Comparison of ENCODE assay signal across 32 cellular contexts in genomic region chr6:2061880-2062279, GRCh38.
A peak's percentile ranks its signal among the peaks of the same experiment; 100 is the strongest.
DNase-seq lines count a peak whose midpoint lies in the region; ATAC-seq, FAIRE-seq and TF ChIP-seq lines count a peak whose summit lies in the region.
"Had no signal": no experiment of that assay in that cellular context is flagged by ENCODE, and none has a peak within 500 bp of the region (broad histone marks: within the 10 kb centered on the region; RNA-seq: fewer than 3 reads in every experiment).

No MANE protein-coding gene starts in this region.

- FAIRE-seq in small intestine (lab: Jason Lieb, UNC), result no peak
- FAIRE-seq: colon, HTR-8/SVneo, K562 had no signal

- peak; percentile 30 for ATAC-seq in body of pancreas
- ATAC-seq: activated naive CD8-positive, alpha-beta T cell treated with anti-CD3 and anti-CD28 coated beads, Interleukin-2, amount 50 U/mL, for 24 hours; activated T-cell treated with anti-CD3 and anti-CD28 coated beads, Interleukin-2, amount 50 U/mL, for 72 hours; K562; naive thymus-derived CD8-positive, alpha-beta T cell; psoas muscle had no signal

- H3K27ac ChIP-seq in body of pancreas, result peak overlapping the region in 2 of 4 donors; percentile 12 to 37
- H3K27ac ChIP-seq in small intestine (ENCODE audit: low read depth in 1 of 2, low read length in 1 of 2), result no peak overlapping the region
- H3K27ac ChIP-seq: 22Rv1, breast epithelium, C4-2B, psoas muscle, suprapubic skin had no signal

- no peaks in the 10 kb centered on the region for H3K36me3 ChIP-seq in body of pancreas (replicated peaks in 1 of 2; ENCODE audit: insufficient read depth in 1 of 2, low read depth in 2 of 2)
- no peaks in the 10 kb centered on the region for H3K36me3 ChIP-seq in small intestine (ENCODE audit: control insufficient read depth in 2 of 2, insufficient read depth in 2 of 2, low read length in 2 of 2)
- H3K36me3 ChIP-seq: breast epithelium, suprapubic skin had no signal

- no peaks in the 10 kb centered on the region for H3K9me3 ChIP-seq in body of pancreas
- no peaks in the 10 kb centered on the region for H3K9me3 ChIP-seq in small intestine (ENCODE audit: control insufficient read depth, low read depth)
- H3K9me3 ChIP-seq: breast epithelium, psoas muscle, suprapubic skin had no signal

- intact Hi-C loops in body of pancreas (cut with DNase I), result no loop called here

- TF ChIP-seq POLR2A in body of pancreas (IDR thresholded peaks at IDR 0.05), result no peak

- no peak for TF ChIP-seq CTCF in body of pancreas (IDR thresholded peaks at IDR 0.05)

- no peaks in the 10 kb centered on the region for H3K27me3 ChIP-seq in body of pancreas
- no peaks in the 10 kb centered on the region for H3K27me3 ChIP-seq in small intestine (ENCODE audit: control insufficient read depth in 2 of 2, insufficient read depth in 2 of 2, low read length in 2 of 2)
- H3K27me3 ChIP-seq: breast epithelium, suprapubic skin had no signal

- peaks cover 38% of the 10 kb centered on the region for H3K4me1 ChIP-seq in body of pancreas
- no peaks in the 10 kb centered on the region for H3K4me1 ChIP-seq in small intestine (ENCODE audit: control insufficient read depth in 2 of 2, insufficient read depth in 1 of 2, low read depth in 1 of 2, low read length in 1 of 2)
- H3K4me1 ChIP-seq: breast epithelium, psoas muscle, suprapubic skin had no signal

- H3K4me3 ChIP-seq in body of pancreas (no peak overlapping the region), small intestine (ENCODE audit: low read depth in 1 of 2, low read length in 2 of 2) (no peak overlapping the region)
- H3K4me3 ChIP-seq: breast epithelium, K562, lung, psoas muscle, suprapubic skin had no signal

- peak; percentile 1 for DNase-seq in DMS79 (lab: John Stamatoyannopoulos, UW)
- DNase-seq in DMS79 treated with DMSO at 0.1 percent for 48 hours (lab: John Stamatoyannopoulos, UW), result no peak
- peak in 3 of 4 donors; percentile 24 to 33 (median 28) for DNase-seq in body of pancreas
- DNase-seq in iris pigment epithelial cell (ENCODE audit: low read depth), result peak; percentile 26
- DNase-seq in small intestine, result peak; percentile 8
- no peak for DNase-seq in central memory CD4-positive, alpha-beta T cell
- DNase-seq in stimulated activated CD4-positive, alpha-beta T cell treated with anti-CD3 and anti-CD28 coated beads, Interleukin-4, amount 100 ng/mL, for 4 hours, result no peak
- no peak for DNase-seq in NAMALWA (ENCODE audit: low spot score)
- DNase-seq: activated CD4-positive, alpha-beta memory T cell treated with anti-CD3 and anti-CD28 coated beads for 36 hours; activated CD4-positive, CD25-positive, alpha-beta regulatory T cell treated with anti-CD3 and anti-CD28 coated beads, Interleukin-2, amount 50 U/mL, for 72 hours; activated naive CD4-positive, alpha-beta T cell; activated naive CD8-positive, alpha-beta T cell treated with anti-CD3 and anti-CD28 coated beads, Interleukin-2, amount 50 U/mL, for 24 hours; activated T-cell treated with anti-CD3 and anti-CD28 coated beads, Interleukin-2, amount 50 U/mL, for 72 hours; COR-L47; head of caudate nucleus; islet precursor cell; naive thymus-derived CD8-positive, alpha-beta T cell; NCI-H1105; NCI-H187; NCI-H524 treated with DMSO at 0.1 percent for 48 hours; nucleus accumbens; psoas muscle; stimulated activated naive CD4-positive, alpha-beta T cell treated with Interleukin-2 at 50 U/mL for 16 hours; T-helper 2 cell had no signal

- WGBS in body of pancreas, 2 donors, result 53 to 69% methylated on average over 3 of the region's 3 CpGs
- 71 to 86% (median 78%) methylated on average over 3 of the region's 3 CpGs for WGBS in small intestine, 3 donors

Comparison
In these comparisons a context has a peak if more than half of its experiments do, and no peak if none do; other contexts are left out.
1. DNase-seq: peak in DMS79 (single experiment), body of pancreas (3 of 4), iris pigment epithelial cell (single experiment) and small intestine (single experiment); none in DMS79 treated with DMSO at 0.1 percent for 48 hours (single experiment), central memory CD4-positive, alpha-beta T cell (single experiment), stimulated activated CD4-positive, alpha-beta T cell treated with anti-CD3 and anti-CD28 coated beads, Interleukin-4, amount 100 ng/mL, for 4 hours (0 of 2) and NAMALWA (single experiment).